ENCODE assay signal across 1 cellular context in the genomic region with DNA sequence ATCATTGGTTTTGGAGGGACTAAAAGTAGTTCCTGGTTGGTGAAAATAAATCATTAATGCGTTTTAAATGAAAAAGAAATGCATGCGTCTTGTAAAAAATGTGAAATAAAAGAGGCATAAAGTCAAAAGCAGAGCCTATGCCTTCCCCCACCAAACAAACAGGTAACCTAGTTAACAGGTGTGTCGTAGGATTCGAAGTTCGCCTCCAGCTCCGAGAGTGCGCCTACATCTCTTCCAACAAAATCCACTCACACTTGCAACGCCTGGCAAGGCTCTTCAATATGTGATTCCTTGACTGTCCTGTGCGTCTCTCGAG.
TF ChIP-seq lines count a peak whose summit lies in the region.

No MANE protein-coding gene starts in this region.

TF ChIP-seq in GM12878, 131 proteins besides CTCF, POLR2A, EP300 and RAD21 (continued from another document):
- TF ChIP-seq, protein P1, sequence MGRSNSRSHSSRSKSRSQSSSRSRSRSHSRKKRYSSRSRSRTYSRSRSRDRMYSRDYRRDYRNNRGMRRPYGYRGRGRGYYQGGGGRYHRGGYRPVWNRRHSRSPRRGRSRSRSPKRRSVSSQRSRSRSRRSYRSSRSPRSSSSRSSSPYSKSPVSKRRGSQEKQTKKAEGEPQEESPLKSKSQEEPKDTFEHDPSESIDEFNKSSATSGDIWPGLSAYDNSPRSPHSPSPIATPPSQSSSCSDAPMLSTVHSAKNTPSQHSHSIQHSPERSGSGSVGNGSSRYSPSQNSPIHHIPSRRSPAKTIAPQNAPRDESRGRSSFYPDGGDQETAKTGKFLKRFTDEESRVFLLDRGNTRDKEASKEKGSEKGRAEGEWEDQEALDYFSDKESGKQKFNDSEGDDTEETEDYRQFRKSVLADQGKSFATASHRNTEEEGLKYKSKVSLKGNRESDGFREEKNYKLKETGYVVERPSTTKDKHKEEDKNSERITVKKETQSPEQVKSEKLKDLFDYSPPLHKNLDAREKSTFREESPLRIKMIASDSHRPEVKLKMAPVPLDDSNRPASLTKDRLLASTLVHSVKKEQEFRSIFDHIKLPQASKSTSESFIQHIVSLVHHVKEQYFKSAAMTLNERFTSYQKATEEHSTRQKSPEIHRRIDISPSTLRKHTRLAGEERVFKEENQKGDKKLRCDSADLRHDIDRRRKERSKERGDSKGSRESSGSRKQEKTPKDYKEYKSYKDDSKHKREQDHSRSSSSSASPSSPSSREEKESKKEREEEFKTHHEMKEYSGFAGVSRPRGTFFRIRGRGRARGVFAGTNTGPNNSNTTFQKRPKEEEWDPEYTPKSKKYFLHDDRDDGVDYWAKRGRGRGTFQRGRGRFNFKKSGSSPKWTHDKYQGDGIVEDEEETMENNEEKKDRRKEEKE (IDR thresholded peaks at IDR 0.05), result no peak
- TF ChIP-seq ZNF207 (IDR thresholded peaks at IDR 0.05; ENCODE audit: borderline replicate concordance) (no peak), TCF3 (IDR thresholded peaks at IDR 0.05; ENCODE audit: borderline replicate concordance, insufficient read depth, low read depth, low read length) (no peak), ZNF217 (IDR thresholded peaks at IDR 0.05) (no peak)
TF ChIP-seq in GM12878: peak in this region for 0.
